Comparison of ENCODE assay signal across 1 cellular context in the genomic region with DNA sequence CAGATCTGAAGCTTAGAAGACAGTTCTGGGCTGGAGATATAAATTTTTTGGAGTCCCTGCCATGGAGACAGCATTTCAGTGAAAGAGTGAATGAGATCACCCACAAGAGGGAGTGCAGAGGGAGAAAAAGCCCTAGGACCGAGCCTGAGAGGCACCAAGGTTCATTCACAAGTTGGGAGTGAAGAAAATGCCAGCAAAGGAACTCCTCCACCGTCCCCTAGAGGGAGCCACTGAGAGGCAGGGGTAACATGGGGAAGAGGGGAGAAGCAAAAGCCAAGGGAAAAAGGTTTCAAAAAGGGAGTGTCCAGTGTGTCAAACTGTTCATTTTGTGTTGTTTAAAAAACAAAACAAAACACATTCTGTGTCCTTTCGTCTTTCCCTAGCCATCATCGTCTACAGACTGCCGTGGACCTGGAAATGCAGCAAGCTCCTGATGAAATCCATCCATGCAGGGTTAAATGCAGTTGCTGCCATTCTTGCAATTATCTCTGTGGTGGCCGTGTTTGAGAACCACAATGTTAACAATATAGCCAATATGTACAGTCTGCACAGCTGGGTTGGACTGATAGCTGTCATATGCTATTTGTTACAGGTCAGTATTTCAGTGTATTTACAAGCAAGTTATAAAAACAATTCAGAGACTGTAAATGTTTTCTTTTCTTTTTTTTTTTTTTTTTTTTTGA.
TF ChIP-seq lines count a peak whose summit lies in the region.

No MANE protein-coding gene starts in this region.

TF ChIP-seq in HCT116, 20 proteins besides CTCF, POLR2A, EP300 and RAD21:
- TF ChIP-seq ZFX (IDR thresholded peaks at IDR 0.05) (no peak), FOSL1 (IDR thresholded peaks at IDR 0.05; ENCODE audit: low read depth) (no peak), EZH2phosphoT487 (IDR thresholded peaks at IDR 0.05; ENCODE audit: borderline replicate concordance) (no peak), CBX3 (IDR thresholded peaks at IDR 0.05; ENCODE audit: low read depth) (no peak), SP1 (IDR thresholded peaks at IDR 0.05; ENCODE audit: low read depth) (no peak), SRF (IDR thresholded peaks at IDR 0.05; ENCODE audit: low read depth) (no peak), TCF7L2 (IDR thresholded peaks at IDR 0.05; ENCODE audit: borderline replicate concordance, extremely low read depth, insufficient read depth, insufficient read length) (no peak), ELF1 (IDR thresholded peaks at IDR 0.05; ENCODE audit: borderline replicate concordance, low read depth) (no peak), CEBPB (IDR thresholded peaks at IDR 0.05; ENCODE audit: low read depth) (no peak), JUND (IDR thresholded peaks at IDR 0.05) (no peak), EZH2 (IDR thresholded peaks at IDR 0.05) (no peak), ZNF274 (IDR thresholded peaks at IDR 0.05; ENCODE audit: low read depth, low read length) (no peak), POLR2AphosphoS5 (IDR thresholded peaks at IDR 0.05; ENCODE audit: low read depth, low read length) (no peak), YY1 (IDR thresholded peaks at IDR 0.05; ENCODE audit: extremely low read depth, insufficient replicate concordance, low read depth, low read length) (no peak)
- TF ChIP-seq, protein P1, sequence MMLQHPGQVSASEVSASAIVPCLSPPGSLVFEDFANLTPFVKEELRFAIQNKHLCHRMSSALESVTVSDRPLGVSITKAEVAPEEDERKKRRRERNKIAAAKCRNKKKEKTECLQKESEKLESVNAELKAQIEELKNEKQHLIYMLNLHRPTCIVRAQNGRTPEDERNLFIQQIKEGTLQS (IDR thresholded peaks at IDR 0.05), result no peak
- TF ChIP-seq, protein P2, sequence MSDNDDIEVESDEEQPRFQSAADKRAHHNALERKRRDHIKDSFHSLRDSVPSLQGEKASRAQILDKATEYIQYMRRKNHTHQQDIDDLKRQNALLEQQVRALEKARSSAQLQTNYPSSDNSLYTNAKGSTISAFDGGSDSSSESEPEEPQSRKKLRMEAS (IDR thresholded peaks at IDR 0.05), result no peak
- TF ChIP-seq, protein P3, sequence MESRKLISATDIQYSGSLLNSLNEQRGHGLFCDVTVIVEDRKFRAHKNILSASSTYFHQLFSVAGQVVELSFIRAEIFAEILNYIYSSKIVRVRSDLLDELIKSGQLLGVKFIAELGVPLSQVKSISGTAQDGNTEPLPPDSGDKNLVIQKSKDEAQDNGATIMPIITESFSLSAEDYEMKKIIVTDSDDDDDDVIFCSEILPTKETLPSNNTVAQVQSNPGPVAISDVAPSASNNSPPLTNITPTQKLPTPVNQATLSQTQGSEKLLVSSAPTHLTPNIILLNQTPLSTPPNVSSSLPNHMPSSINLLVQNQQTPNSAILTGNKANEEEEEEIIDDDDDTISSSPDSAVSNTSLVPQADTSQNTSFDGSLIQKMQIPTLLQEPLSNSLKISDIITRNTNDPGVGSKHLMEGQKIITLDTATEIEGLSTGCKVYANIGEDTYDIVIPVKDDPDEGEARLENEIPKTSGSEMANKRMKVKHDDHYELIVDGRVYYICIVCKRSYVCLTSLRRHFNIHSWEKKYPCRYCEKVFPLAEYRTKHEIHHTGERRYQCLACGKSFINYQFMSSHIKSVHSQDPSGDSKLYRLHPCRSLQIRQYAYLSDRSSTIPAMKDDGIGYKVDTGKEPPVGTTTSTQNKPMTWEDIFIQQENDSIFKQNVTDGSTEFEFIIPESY (IDR thresholded peaks at IDR 0.05; ENCODE audit: extremely low read depth, insufficient replicate concordance, low read length), result no peak
